In the genomic region with DNA sequence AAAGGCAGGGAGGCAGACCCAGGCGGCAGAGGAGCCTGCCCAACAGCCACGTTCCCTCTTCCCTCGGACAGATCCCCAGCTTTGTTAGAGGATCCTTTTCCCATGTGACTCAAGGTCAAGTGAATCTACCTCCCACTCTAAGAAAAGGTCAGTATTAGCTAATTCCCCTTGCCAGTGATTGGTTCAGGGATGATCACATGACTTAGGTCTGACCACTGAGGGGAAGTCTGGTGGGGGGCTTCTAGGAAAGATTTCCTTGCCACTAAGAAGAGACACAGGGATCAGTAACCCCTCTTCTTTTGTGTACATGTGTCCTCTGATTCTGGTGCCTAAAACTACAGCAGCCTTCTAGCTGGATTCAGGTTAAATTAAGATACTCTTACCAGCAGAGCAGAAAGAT, we compare ENCODE assay signal across 19 cellular contexts.
A peak's percentile ranks its signal among the peaks of the same experiment; 100 is the strongest.
DNase-seq lines count a peak whose midpoint lies in the region; ATAC-seq and TF ChIP-seq lines count a peak whose summit lies in the region.
"Had no signal": no experiment of that assay in that cellular context is flagged by ENCODE, and none has a peak within 500 bp of the region (broad histone marks: within the 10 kb centered on the region; RNA-seq: fewer than 3 reads in every experiment).

No MANE protein-coding gene starts in this region.

- no peak overlapping the region for H3K4ac ChIP-seq in H9 (ENCODE audit: low read depth, low read length)

- H3K27ac ChIP-seq in H9 (ENCODE audit: insufficient read length, low read depth, low read length) (no peak overlapping the region), body of pancreas (peak overlapping the region in 3 of 4 donors; percentile 28 to 59 (median 40))
- H3K27ac ChIP-seq: 22Rv1, BLaER1, C4-2B had no signal

- H3K27me3 Mint-ChIP-seq in H9 (ENCODE audit: low read depth) (no peaks in the 10 kb centered on the region), osteocyte (ENCODE audit: unreplicated experiment) (peaks cover 2% of the 10 kb centered on the region)
- H3K27me3 Mint-ChIP-seq: B cell; CD4-positive, CD25-positive, alpha-beta regulatory T cell had no signal

- no peak overlapping the region for H3K56ac ChIP-seq in H9 (ENCODE audit: insufficient read length, low read depth, low read length)

- no peak overlapping the region for H3K4me2 ChIP-seq in H9 (ENCODE audit: insufficient read depth, insufficient read length, low read length)
- H3K4me2 ChIP-seq: BLaER1, GM23338 had no signal

- intact Hi-C loops in body of pancreas (cut with DNase I) = no loop called here

- no peak overlapping the region for H4K8ac ChIP-seq in H9 (replicated peaks; ENCODE audit: insufficient read length, low read depth, low read length)

- H3K14ac ChIP-seq in H9 (ENCODE audit: insufficient read depth, low read length) = 0 out of 2 replicates have a peak overlapping the region, but pooled peaks have one; percentile 66

- peaks cover 14% of the 10 kb centered on the region for H3K4me1 ChIP-seq in H9 (ENCODE audit: insufficient read depth, low read length)
- H3K4me1 ChIP-seq in body of pancreas = peaks cover 19% of the 10 kb centered on the region
- H3K4me1 ChIP-seq: BLaER1 had no signal

- no peaks in the 10 kb centered on the region for H3K27me3 ChIP-seq in H9 (ENCODE audit: insufficient read depth, low read length)
- H3K27me3 ChIP-seq in body of pancreas = no peaks in the 10 kb centered on the region
- H3K27me3 ChIP-seq: BLaER1 had no signal

- no peak overlapping the region for H2BK12ac ChIP-seq in H9 (ENCODE audit: insufficient read length, low read depth, low read length)

- H2BK15ac ChIP-seq in H9 (ENCODE audit: low read depth, low read length) = no peak overlapping the region

- no peak overlapping the region for H3K23ac ChIP-seq in H9 (ENCODE audit: insufficient read length, low read depth, low read length)

- no peak overlapping the region for H3K4me3 ChIP-seq in body of pancreas
- H3K4me3 ChIP-seq: BLaER1, GM23338 had no signal

- no peaks in the 10 kb centered on the region for H3K23me2 ChIP-seq in H9 (ENCODE audit: insufficient read length, low read depth, low read length, poor library complexity, severe bottlenecking)

- no peak overlapping the region for H2BK120ac ChIP-seq in H9 (ENCODE audit: low read depth, low read length, poor library complexity, severe bottlenecking)

- H3K36me3 ChIP-seq in body of pancreas (replicated peaks in 1 of 2; ENCODE audit: insufficient read depth in 1 of 2, low read depth in 2 of 2) = no peaks in the 10 kb centered on the region
- H3K36me3 ChIP-seq: BLaER1 had no signal

- H2AK5ac ChIP-seq in H9 (ENCODE audit: insufficient read length, low read length) = no peak overlapping the region

- ATAC-seq in body of pancreas = no peak
- no peak for ATAC-seq in HG03175 (IDR thresholded peaks at IDR 0.05; ENCODE audit: unreplicated experiment)
- no peak for ATAC-seq in HG02973 (IDR thresholded peaks at IDR 0.05; ENCODE audit: unreplicated experiment)
- ATAC-seq: CD8-positive, alpha-beta T cell; GM23338 had no signal

- H4K20me1 ChIP-seq in H9 (ENCODE audit: control insufficient read depth, insufficient read depth, insufficient read length) = peaks cover 3% of the 10 kb centered on the region
- H4K20me1 ChIP-seq: BLaER1 had no signal

- H3K27ac Mint-ChIP-seq in H9 (no peak overlapping the region; a peak in 1 of 7 replicates), osteocyte (ENCODE audit: unreplicated experiment) (no peak overlapping the region)
- H3K27ac Mint-ChIP-seq: B cell; CD4-positive, CD25-positive, alpha-beta regulatory T cell; CD8-positive, alpha-beta T cell; GM23338 had no signal

- no peak for TF ChIP-seq POLR2A in body of pancreas (IDR thresholded peaks at IDR 0.05)

- H3K9ac ChIP-seq in H9 (ENCODE audit: extremely low read depth, insufficient read length, low read length) = no peak overlapping the region
- H3K9ac ChIP-seq: BLaER1 had no signal

- H2AFZ ChIP-seq in H9 (ENCODE audit: low read length) = no peak overlapping the region
- H2AFZ ChIP-seq: GM23338 had no signal

- no peaks in the 10 kb centered on the region for H3K9me3 ChIP-seq in H9 (ENCODE audit: control insufficient read depth, low read depth, low read length)
- no peaks in the 10 kb centered on the region for H3K9me3 ChIP-seq in body of pancreas
- H3K9me3 ChIP-seq: BLaER1 had no signal

- TF ChIP-seq CTCF in H9 (conservative IDR thresholded peaks at IDR 0.05) (no peak), body of pancreas (IDR thresholded peaks at IDR 0.05) (no peak), osteocyte (IDR thresholded peaks at IDR 0.05) (no peak)

- peaks cover 37 to 41% of the 10 kb centered on the region in 2 experiments for H3K4me1 Mint-ChIP-seq in H9
- H3K4me1 Mint-ChIP-seq in osteocyte (ENCODE audit: unreplicated experiment) = no peaks in the 10 kb centered on the region
- H3K4me1 Mint-ChIP-seq: B cell; CD4-positive, CD25-positive, alpha-beta regulatory T cell had no signal

- H3K36me3 Mint-ChIP-seq in H9 (ENCODE audit: insufficient read depth in 1 of 3, low read depth in 3 of 3) (no peaks in the 10 kb centered on the region), osteocyte (ENCODE audit: unreplicated experiment) (no peaks in the 10 kb centered on the region)
- H3K36me3 Mint-ChIP-seq: CD4-positive, CD25-positive, alpha-beta regulatory T cell; CD8-positive, alpha-beta T cell had no signal

- H4K91ac ChIP-seq in H9 (ENCODE audit: insufficient read length, low read depth, low read length) = no peak overlapping the region

- no peak overlapping the region for H3K4me3 Mint-ChIP-seq in H9
- no peak overlapping the region for H3K4me3 Mint-ChIP-seq in osteocyte (ENCODE audit: unreplicated experiment)
- H3K4me3 Mint-ChIP-seq: B cell; CD4-positive, CD25-positive, alpha-beta regulatory T cell; CD8-positive, alpha-beta T cell; GM23338 had no signal

- no peak overlapping the region for H3T11ph ChIP-seq in H9 (ENCODE audit: low read length)

- H3K79me2 ChIP-seq in H9 (ENCODE audit: insufficient read depth, low read length) = no peaks in the 10 kb centered on the region; the same call in 1 of the 2 replicates

- H3K9me3 Mint-ChIP-seq in H9 = no peaks in the 10 kb centered on the region
- H3K9me3 Mint-ChIP-seq in osteocyte (ENCODE audit: unreplicated experiment) = no peaks in the 10 kb centered on the region
- H3K9me3 Mint-ChIP-seq: CD4-positive, CD25-positive, alpha-beta regulatory T cell; CD8-positive, alpha-beta T cell; GM23338 had no signal

- H3K18ac ChIP-seq in H9 (ENCODE audit: insufficient read length, low read depth, low read length) = no peak overlapping the region

- no peak overlapping the region for H2BK5ac ChIP-seq in H9 (ENCODE audit: insufficient read length, low read length)

- H4K5ac ChIP-seq in H9 (ENCODE audit: insufficient read length, low read depth, low read length) = no peak overlapping the region

- WGBS in H9 (ENCODE audit: extremely low coverage, insufficient read length, low lambda C conversion rate) = no CpG with 5 or more reads among the region's 3 CpGs
- WGBS in body of pancreas, 2 donors = 63 to 66% methylated on average over 3 of the region's 3 CpGs

- DNase-seq in H9 (no peak), body of pancreas (no peak), osteocyte (ENCODE audit: extremely low spot score, unreplicated experiment) (peak; percentile 27), DMS53 treated with DMSO at 0.1 percent for 48 hours (lab: John Stamatoyannopoulos, UW; ENCODE audit: unreplicated experiment) (no peak)
- DNase-seq: Caco-2; CD4-positive, CD25-positive, alpha-beta regulatory T cell; CD8-positive, alpha-beta T cell; DMS153; DMS79; EL; GF-D8; HCEC 1CT had no signal

- no peak overlapping the region for H2BK20ac ChIP-seq in H9 (ENCODE audit: low read depth, low read length, poor library complexity, severe bottlenecking)

- no peaks in the 10 kb centered on the region for H3K79me1 ChIP-seq in H9 (ENCODE audit: insufficient read depth, low read depth, low read length, poor library complexity, severe bottlenecking)
